In the genomic region with DNA sequence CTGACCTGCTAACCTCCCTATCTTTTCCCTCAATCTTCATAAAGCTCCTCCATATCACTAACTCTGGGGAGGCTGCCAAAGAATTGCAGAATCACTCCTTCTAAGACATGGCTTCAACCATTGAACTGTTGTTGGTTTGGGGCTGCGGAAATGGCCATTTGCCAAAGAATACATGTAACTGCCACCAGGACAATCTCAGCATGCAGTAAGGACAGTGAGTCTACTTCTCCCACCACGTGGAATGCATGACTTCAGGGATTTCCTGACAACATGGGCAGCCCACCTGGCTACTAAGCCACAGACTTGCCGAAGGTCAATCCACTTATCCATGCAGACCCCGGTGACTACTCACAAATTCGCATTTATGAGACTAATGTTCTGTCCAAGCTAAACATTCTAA, we compare ENCODE assay signal across 22 cellular contexts.
DNase-seq lines count a peak whose midpoint lies in the region; ATAC-seq and TF ChIP-seq lines count a peak whose summit lies in the region.
"Had no signal": no experiment of that assay in that cellular context is flagged by ENCODE, and none has a peak within 500 bp of the region (broad histone marks: within the 10 kb centered on the region; RNA-seq: fewer than 3 reads in every experiment).

No MANE protein-coding gene starts in this region.

- peaks cover 2% of the 10 kb centered on the region for H3K9me3 Mint-ChIP-seq in CD4-positive, alpha-beta T cell

- intact Hi-C loops in right cardiac atrium (cut with DNase I), result no loop called here
- intact Hi-C loops in heart left ventricle (cut with DNase I), result no loop called here
- intact Hi-C loops in PC-9 (cut with micrococcal nuclease; ENCODE audit: unreplicated experiment), result no loop called here
- intact Hi-C loops in CD4-positive, alpha-beta T cell (cut with DNase I, micrococcal nuclease), result no loop called here

- no peaks in the 10 kb centered on the region for H3K79me2 ChIP-seq in PC-9 (ENCODE audit: low read depth)

- H3K27me3 Mint-ChIP-seq in CD4-positive, alpha-beta T cell, result peaks cover 46% of the 10 kb centered on the region
- H3K27me3 Mint-ChIP-seq: CD4-positive, CD25-positive, alpha-beta regulatory T cell had no signal

- no peak for TF ChIP-seq CTCF in heart left ventricle (IDR thresholded peaks at IDR 0.05)
- no peak for TF ChIP-seq CTCF in fibroblast of villous mesenchyme (IDR thresholded peaks at IDR 0.05; ENCODE audit: insufficient read depth, low read depth, low read length)
- TF ChIP-seq CTCF in PC-9 (conservative IDR thresholded peaks at IDR 0.05), result no peak
- no peak for TF ChIP-seq CTCF in CD4-positive, alpha-beta T cell (IDR thresholded peaks at IDR 0.05)

- CTCF ChIA-PET in PC-9 (lab: Charles Lee), result interaction anchor here (0.7 kb wide), 1 partner anchor 13 kb away, joined by 4 read pairs; no protein-coding TSS in a partner anchor
- CTCF ChIA-PET in CD4-positive, alpha-beta T cell (lab: Charles Lee), result no interaction called here

- H4K20me1 ChIP-seq in PC-9 (ENCODE audit: insufficient read depth), result no peaks in the 10 kb centered on the region

- no TSS peak for BruUV-seq in PC-9 (replicated peaks; lab: Mats Ljungman, UMichigan)

- no peaks in the 10 kb centered on the region for H3K36me3 Mint-ChIP-seq in CD4-positive, alpha-beta T cell (ENCODE audit: low read depth)
- H3K36me3 Mint-ChIP-seq: CD4-positive, CD25-positive, alpha-beta regulatory T cell had no signal

- peaks cover 2% of the 10 kb centered on the region for H3K4me1 ChIP-seq in right cardiac atrium (ENCODE audit: control insufficient read depth, insufficient read depth, low read length)
- no peaks in the 10 kb centered on the region for H3K4me1 ChIP-seq in heart left ventricle
- no peaks in the 10 kb centered on the region for H3K4me1 ChIP-seq in PC-9 (replicated peaks; ENCODE audit: insufficient read depth)
- H3K4me1 ChIP-seq: A549, Peyer's patch had no signal

- no peaks in the 10 kb centered on the region for H3K9me3 ChIP-seq in right cardiac atrium (ENCODE audit: control insufficient read depth, low read length)
- peaks cover 0 to 5% (median 0%) of the 10 kb centered on the region in 12 donors for H3K9me3 ChIP-seq in heart left ventricle
- H3K9me3 ChIP-seq in PC-9 (ENCODE audit: insufficient read depth, low read depth), result no peaks in the 10 kb centered on the region
- no peaks in the 10 kb centered on the region for H3K9me3 ChIP-seq in CD4-positive, alpha-beta T cell (ENCODE audit: control insufficient read depth, low read length)
- H3K9me3 ChIP-seq: A549, Peyer's patch had no signal

- H3K4me2 ChIP-seq in PC-9, result no peak overlapping the region
- H3K4me2 ChIP-seq: A549 had no signal

- peak; percentile 38 to 76 for ATAC-seq in right cardiac atrium
- ATAC-seq in heart left ventricle, result no peak
- no peak for ATAC-seq in GM19324 (IDR thresholded peaks at IDR 0.05; ENCODE audit: low FRiP score, unreplicated experiment)
- ATAC-seq in CD4-positive, alpha-beta T cell (ENCODE audit: poor library complexity), result no peak
- ATAC-seq: A549 had no signal

- H3K27me3 ChIP-seq in right cardiac atrium (ENCODE audit: control insufficient read depth, insufficient read depth) (no peaks in the 10 kb centered on the region), heart left ventricle (no peaks in the 10 kb centered on the region), PC-9 (ENCODE audit: insufficient read depth, low read depth) (peaks cover 40% of the 10 kb centered on the region)
- H3K27me3 ChIP-seq in CD4-positive, alpha-beta T cell (ENCODE audit: control insufficient read depth, insufficient read depth, low read length), result peaks cover 4% of the 10 kb centered on the region
- H3K27me3 ChIP-seq: Peyer's patch had no signal

- POLR2A ChIA-PET in PC-9 (lab: Charles Lee; ENCODE audit: unreplicated experiment), result no interaction called here
- POLR2A ChIA-PET in CD4-positive, alpha-beta T cell (lab: Charles Lee), result interaction anchor here (1.1 kb wide), 1 partner anchor 11 kb away, joined by 3 read pairs; no protein-coding TSS in a partner anchor

- H3K27ac ChIP-seq in right cardiac atrium (ENCODE audit: low read length) (no peak overlapping the region), heart left ventricle (no peak overlapping the region), PC-9 (no peak overlapping the region)
- H3K27ac ChIP-seq in CD4-positive, alpha-beta T cell (ENCODE audit: low read depth, low read length), result no peak overlapping the region
- H3K27ac ChIP-seq: A549, GM23248, HL-60, Peyer's patch had no signal

- DNase-seq in right cardiac atrium (peak in 1 of 3 donors; percentile 13), heart left ventricle (no peak), astrocyte of the hippocampus (ENCODE audit: low read depth, low spot score) (peak; percentile 4), fibroblast of villous mesenchyme (ENCODE audit: low read depth) (peak; percentile 9), kidney glomerular epithelial cell (lab: John Stamatoyannopoulos, UW) (no peak), PC-9 (no peak)
- no peak for DNase-seq in CD4-positive, alpha-beta T cell
- DNase-seq: CD4-positive, CD25-positive, alpha-beta regulatory T cell; DMS79; GDM1; GM23248; KBM-7; NCI-H1092 treated with DMSO at 0.1 percent for 48 hours; NCI-H1694; NCI-H2107; NCI-H446; NCI-H748 treated with DMSO at 0.1 percent for 48 hours; Peyer's patch; SHP77 treated with DMSO at 0.1 percent for 48 hours had no signal

- no peaks in the 10 kb centered on the region for H3K4me1 Mint-ChIP-seq in CD4-positive, alpha-beta T cell (ENCODE audit: low read depth)
- H3K4me1 Mint-ChIP-seq: CD4-positive, CD25-positive, alpha-beta regulatory T cell had no signal

- no peaks in the 10 kb centered on the region for H3K9me2 ChIP-seq in PC-9 (ENCODE audit: insufficient read depth)

- no peak for TF ChIP-seq POLR2A in heart left ventricle (IDR thresholded peaks at IDR 0.05)

- H3K36me3 ChIP-seq in heart left ventricle (no peaks in the 10 kb centered on the region), PC-9 (ENCODE audit: low read depth) (no peaks in the 10 kb centered on the region)
- H3K36me3 ChIP-seq: Peyer's patch had no signal

- no peak overlapping the region for H2AFZ ChIP-seq in PC-9
- H2AFZ ChIP-seq: GM23248 had no signal

- no peak overlapping the region for H3K27ac Mint-ChIP-seq in CD4-positive, alpha-beta T cell
- H3K27ac Mint-ChIP-seq: CD4-positive, CD25-positive, alpha-beta regulatory T cell had no signal

- no peak overlapping the region for H3K4me3 Mint-ChIP-seq in CD4-positive, alpha-beta T cell
- H3K4me3 Mint-ChIP-seq: CD4-positive, CD25-positive, alpha-beta regulatory T cell had no signal

- WGBS in right cardiac atrium, result 41% methylated on average over 5 of the region's 5 CpGs
- WGBS in heart left ventricle, 4 donors, result 51 to 61% (median 53%) methylated on average over 5 of the region's 5 CpGs

- H3K4me3 ChIP-seq in right cardiac atrium (ENCODE audit: low read length), result no peak overlapping the region
- H3K4me3 ChIP-seq in heart left ventricle, result no peak overlapping the region
- H3K4me3 ChIP-seq in fibroblast of villous mesenchyme (ENCODE audit: low read depth, low read length), result no peak overlapping the region
- no peak overlapping the region for H3K4me3 ChIP-seq in PC-9
- H3K4me3 ChIP-seq: A549, GM23248, Peyer's patch had no signal

- H3F3A ChIP-seq in PC-9 (ENCODE audit: insufficient read depth, low read depth), result no peaks in the 10 kb centered on the region

Comparison
In these comparisons a context has a peak if more than half of its experiments do, and no peak if none do; other contexts are left out.
1. ATAC-seq: peak in right cardiac atrium (2 of 2); none in heart left ventricle (0 of 4), GM19324 (single experiment) and CD4-positive, alpha-beta T cell (single experiment).
2. DNase-seq: peak in astrocyte of the hippocampus (single experiment) and fibroblast of villous mesenchyme (single experiment); none in heart left ventricle (0 of 5), kidney glomerular epithelial cell (single experiment), PC-9 (0 of 2) and CD4-positive, alpha-beta T cell (0 of 10).